ENCODE assay signal across 1 cellular context in the genomic region with DNA sequence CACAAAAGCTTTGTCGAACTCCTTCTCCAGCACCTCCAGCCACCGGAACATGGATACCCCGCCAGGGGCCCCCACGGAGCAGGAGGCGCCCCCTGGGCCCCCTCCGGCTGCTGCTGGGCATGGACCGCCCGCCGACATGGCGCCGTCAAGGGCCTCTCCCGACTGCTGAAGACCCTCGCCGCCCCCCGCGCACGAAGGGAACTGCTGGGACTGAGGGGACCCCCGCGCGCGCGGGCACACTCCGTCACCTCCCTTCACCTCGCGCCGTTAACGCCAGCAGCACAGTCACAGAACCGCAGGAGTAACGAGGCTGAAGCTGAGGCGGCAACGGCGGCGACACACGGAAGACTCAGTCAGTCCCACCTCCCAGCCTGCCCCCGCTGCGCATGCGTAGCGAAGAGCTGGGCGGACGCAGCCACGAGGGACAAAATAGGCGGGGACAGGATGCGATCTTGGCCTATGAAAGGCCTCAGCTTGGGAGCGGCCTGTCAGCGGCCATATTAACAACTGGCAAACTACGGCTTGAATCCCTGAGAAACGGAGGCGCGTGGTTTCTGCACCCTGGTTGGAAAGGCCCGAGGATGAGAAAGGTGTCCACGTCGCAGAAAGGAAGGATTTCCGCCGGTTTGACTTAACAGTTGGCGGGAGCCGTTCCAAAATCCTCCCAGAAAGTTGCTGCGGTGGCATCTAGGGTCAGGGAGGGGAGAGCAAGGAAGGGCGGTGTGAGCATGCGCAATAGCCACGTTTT.
A peak's percentile ranks its signal among the peaks of the same experiment; 100 is the strongest.
TF ChIP-seq lines count a peak whose summit lies in the region.

A gene (minus strand): TSS at position 361 of the 748 bp plus-strand sequence. CDS start 223 bp downstream, at position 138.

TF ChIP-seq in HepG2, 621 proteins besides CTCF, POLR2A, EP300 and RAD21 (continued from another document and continues in another):
- TF ChIP-seq, protein P1, sequence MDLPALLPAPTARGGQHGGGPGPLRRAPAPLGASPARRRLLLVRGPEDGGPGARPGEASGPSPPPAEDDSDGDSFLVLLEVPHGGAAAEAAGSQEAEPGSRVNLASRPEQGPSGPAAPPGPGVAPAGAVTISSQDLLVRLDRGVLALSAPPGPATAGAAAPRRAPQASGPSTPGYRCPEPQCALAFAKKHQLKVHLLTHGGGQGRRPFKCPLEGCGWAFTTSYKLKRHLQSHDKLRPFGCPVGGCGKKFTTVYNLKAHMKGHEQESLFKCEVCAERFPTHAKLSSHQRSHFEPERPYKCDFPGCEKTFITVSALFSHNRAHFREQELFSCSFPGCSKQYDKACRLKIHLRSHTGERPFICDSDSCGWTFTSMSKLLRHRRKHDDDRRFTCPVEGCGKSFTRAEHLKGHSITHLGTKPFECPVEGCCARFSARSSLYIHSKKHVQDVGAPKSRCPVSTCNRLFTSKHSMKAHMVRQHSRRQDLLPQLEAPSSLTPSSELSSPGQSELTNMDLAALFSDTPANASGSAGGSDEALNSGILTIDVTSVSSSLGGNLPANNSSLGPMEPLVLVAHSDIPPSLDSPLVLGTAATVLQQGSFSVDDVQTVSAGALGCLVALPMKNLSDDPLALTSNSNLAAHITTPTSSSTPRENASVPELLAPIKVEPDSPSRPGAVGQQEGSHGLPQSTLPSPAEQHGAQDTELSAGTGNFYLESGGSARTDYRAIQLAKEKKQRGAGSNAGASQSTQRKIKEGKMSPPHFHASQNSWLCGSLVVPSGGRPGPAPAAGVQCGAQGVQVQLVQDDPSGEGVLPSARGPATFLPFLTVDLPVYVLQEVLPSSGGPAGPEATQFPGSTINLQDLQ (CRISPR knock-in tag; IDR thresholded peaks at IDR 0.05): peak; percentile 60; the same call in 1 of the 2 replicates
- TF ChIP-seq ZNF335 (CRISPR knock-in tag; IDR thresholded peaks at IDR 0.05): peak; percentile 91; the same call in 1 of the 2 replicates
- peak; percentile 38; the same call in 1 of the 2 replicates for TF ChIP-seq FOSL2 (CRISPR knock-in tag; IDR thresholded peaks at IDR 0.05)
- peak; percentile 96 for TF ChIP-seq TAF1 (CRISPR knock-in tag; IDR thresholded peaks at IDR 0.05)
- TF ChIP-seq, protein P2, sequence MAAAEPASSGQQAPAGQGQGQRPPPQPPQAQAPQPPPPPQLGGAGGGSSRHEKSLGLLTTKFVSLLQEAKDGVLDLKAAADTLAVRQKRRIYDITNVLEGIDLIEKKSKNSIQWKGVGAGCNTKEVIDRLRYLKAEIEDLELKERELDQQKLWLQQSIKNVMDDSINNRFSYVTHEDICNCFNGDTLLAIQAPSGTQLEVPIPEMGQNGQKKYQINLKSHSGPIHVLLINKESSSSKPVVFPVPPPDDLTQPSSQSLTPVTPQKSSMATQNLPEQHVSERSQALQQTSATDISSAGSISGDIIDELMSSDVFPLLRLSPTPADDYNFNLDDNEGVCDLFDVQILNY (CRISPR knock-in tag; conservative IDR thresholded peaks at IDR 0.05): peak; percentile 41; the same call in 1 of the 2 replicates
- TF ChIP-seq, protein P3, sequence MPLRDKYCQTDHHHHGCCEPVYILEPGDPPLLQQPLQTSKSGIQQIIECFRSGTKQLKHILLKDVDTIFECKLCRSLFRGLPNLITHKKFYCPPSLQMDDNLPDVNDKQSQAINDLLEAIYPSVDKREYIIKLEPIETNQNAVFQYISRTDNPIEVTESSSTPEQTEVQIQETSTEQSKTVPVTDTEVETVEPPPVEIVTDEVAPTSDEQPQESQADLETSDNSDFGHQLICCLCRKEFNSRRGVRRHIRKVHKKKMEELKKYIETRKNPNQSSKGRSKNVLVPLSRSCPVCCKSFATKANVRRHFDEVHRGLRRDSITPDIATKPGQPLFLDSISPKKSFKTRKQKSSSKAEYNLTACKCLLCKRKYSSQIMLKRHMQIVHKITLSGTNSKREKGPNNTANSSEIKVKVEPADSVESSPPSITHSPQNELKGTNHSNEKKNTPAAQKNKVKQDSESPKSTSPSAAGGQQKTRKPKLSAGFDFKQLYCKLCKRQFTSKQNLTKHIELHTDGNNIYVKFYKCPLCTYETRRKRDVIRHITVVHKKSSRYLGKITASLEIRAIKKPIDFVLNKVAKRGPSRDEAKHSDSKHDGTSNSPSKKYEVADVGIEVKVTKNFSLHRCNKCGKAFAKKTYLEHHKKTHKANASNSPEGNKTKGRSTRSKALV (CRISPR knock-in tag; IDR thresholded peaks at IDR 0.05): peak; percentile 97
- no peak for TF ChIP-seq NPAS2 (CRISPR knock-in tag; IDR thresholded peaks at IDR 0.05; ENCODE audit: borderline replicate concordance)
- TF ChIP-seq HMGA1 (CRISPR knock-in tag; conservative IDR thresholded peaks at IDR 0.05): no peak
- TF ChIP-seq EED (CRISPR knock-in tag; IDR thresholded peaks at IDR 0.05): peak; percentile 94
- TF ChIP-seq GATA4 (IDR thresholded peaks at IDR 0.05; ENCODE audit: borderline replicate concordance, low read depth): 0 out of 2 replicates have a peak, but pooled peaks have one; percentile 44
- peak; percentile 70; the same call in 1 of the 2 replicates for TF ChIP-seq GPN1 (CRISPR knock-in tag; IDR thresholded peaks at IDR 0.05; ENCODE audit: borderline replicate concordance)
- peak; percentile 73 for TF ChIP-seq TEAD2 (CRISPR knock-in tag; IDR thresholded peaks at IDR 0.05)
- TF ChIP-seq ATRX (CRISPR knock-in tag; IDR thresholded peaks at IDR 0.05; ENCODE audit: borderline replicate concordance): no peak
- TF ChIP-seq, protein P4, sequence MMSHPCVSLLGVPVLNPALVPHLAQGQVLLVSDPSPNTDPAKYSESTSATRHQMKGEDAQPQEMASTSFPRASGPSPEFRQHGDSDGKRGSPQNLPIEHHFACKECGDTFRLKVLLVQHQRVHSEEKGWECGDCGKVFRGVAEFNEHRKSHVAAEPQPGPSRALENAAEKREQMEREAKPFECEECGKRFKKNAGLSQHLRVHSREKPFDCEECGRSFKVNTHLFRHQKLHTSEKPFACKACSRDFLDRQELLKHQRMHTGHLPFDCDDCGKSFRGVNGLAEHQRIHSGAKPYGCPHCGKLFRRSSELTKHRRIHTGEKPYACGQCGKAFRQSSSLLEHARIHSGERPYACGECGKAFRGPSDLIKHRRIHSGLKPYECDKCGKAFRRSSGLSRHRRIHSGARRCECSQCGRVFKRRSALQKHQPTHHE (CRISPR knock-in tag; IDR thresholded peaks at IDR 0.05; ENCODE audit: borderline replicate concordance): peak; percentile 98
- TF ChIP-seq ZNF432 (CRISPR knock-in tag; IDR thresholded peaks at IDR 0.05; ENCODE audit: borderline replicate concordance): no peak
- peak; percentile 95 for TF ChIP-seq ZBTB20 (CRISPR knock-in tag; IDR thresholded peaks at IDR 0.05; ENCODE audit: borderline replicate concordance, low read depth)
- no peak for TF ChIP-seq DPF2 (CRISPR knock-in tag; IDR thresholded peaks at IDR 0.05; ENCODE audit: borderline replicate concordance, low read depth)
- peak; percentile 74; the same call in 1 of the 2 replicates for TF ChIP-seq XBP1 (CRISPR knock-in tag; IDR thresholded peaks at IDR 0.05)
- TF ChIP-seq SSRP1 (CRISPR knock-in tag; IDR thresholded peaks at IDR 0.05): no peak
- 0 out of 2 replicates have a peak, but pooled peaks have one; percentile 51 for TF ChIP-seq CEBPG (CRISPR knock-in tag; IDR thresholded peaks at IDR 0.05)
- TF ChIP-seq ZNF441 (CRISPR knock-in tag; IDR thresholded peaks at IDR 0.05; ENCODE audit: borderline replicate concordance): peak; percentile 91
- TF ChIP-seq, protein P5, sequence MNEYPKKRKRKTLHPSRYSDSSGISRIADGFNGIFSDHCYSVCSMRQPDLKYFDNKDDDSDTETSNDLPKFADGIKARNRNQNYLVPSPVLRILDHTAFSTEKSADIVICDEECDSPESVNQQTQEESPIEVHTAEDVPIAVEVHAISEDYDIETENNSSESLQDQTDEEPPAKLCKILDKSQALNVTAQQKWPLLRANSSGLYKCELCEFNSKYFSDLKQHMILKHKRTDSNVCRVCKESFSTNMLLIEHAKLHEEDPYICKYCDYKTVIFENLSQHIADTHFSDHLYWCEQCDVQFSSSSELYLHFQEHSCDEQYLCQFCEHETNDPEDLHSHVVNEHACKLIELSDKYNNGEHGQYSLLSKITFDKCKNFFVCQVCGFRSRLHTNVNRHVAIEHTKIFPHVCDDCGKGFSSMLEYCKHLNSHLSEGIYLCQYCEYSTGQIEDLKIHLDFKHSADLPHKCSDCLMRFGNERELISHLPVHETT (CRISPR knock-in tag; conservative IDR thresholded peaks at IDR 0.05): peak; percentile 93
- no peak; the same call in 1 of the 2 replicates for TF ChIP-seq BHLHE40 (IDR thresholded peaks at IDR 0.05; ENCODE audit: low read length)
- peak; percentile 94 for TF ChIP-seq ZNF451 (CRISPR knock-in tag; IDR thresholded peaks at IDR 0.05)
- peak; percentile 88 for TF ChIP-seq MTF1 (CRISPR knock-in tag; IDR thresholded peaks at IDR 0.05)
- TF ChIP-seq ZNF766 (CRISPR knock-in tag; IDR thresholded peaks at IDR 0.05; ENCODE audit: borderline replicate concordance): peak; percentile 94; the same call in 1 of the 2 replicates
- peak; percentile 68 for TF ChIP-seq CBX5 (CRISPR knock-in tag; IDR thresholded peaks at IDR 0.05; ENCODE audit: borderline replicate concordance)
- TF ChIP-seq, protein P6, sequence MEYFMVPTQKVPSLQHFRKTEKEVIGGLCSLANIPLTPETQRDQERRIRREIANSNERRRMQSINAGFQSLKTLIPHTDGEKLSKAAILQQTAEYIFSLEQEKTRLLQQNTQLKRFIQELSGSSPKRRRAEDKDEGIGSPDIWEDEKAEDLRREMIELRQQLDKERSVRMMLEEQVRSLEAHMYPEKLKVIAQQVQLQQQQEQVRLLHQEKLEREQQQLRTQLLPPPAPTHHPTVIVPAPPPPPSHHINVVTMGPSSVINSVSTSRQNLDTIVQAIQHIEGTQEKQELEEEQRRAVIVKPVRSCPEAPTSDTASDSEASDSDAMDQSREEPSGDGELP (IDR thresholded peaks at IDR 0.05; ENCODE audit: borderline replicate concordance, low read depth): no peak
- TF ChIP-seq, protein P7, sequence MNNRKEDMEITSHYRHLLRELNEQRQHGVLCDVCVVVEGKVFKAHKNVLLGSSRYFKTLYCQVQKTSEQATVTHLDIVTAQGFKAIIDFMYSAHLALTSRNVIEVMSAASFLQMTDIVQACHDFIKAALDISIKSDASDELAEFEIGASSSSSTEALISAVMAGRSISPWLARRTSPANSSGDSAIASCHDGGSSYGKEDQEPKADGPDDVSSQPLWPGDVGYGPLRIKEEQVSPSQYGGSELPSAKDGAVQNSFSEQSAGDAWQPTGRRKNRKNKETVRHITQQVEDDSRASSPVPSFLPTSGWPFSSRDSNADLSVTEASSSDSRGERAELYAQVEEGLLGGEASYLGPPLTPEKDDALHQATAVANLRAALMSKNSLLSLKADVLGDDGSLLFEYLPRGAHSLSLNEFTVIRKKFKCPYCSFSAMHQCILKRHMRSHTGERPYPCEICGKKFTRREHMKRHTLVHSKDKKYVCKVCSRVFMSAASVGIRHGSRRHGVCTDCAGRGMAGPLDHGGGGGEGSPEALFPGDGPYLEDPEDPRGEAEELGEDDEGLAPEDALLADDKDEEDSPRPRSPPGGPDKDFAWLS (CRISPR knock-in tag; IDR thresholded peaks at IDR 0.05; ENCODE audit: borderline replicate concordance): peak; percentile 93
- peak; percentile 93 for TF ChIP-seq ZNF205 (CRISPR knock-in tag; IDR thresholded peaks at IDR 0.05)
- TF ChIP-seq, protein P8, sequence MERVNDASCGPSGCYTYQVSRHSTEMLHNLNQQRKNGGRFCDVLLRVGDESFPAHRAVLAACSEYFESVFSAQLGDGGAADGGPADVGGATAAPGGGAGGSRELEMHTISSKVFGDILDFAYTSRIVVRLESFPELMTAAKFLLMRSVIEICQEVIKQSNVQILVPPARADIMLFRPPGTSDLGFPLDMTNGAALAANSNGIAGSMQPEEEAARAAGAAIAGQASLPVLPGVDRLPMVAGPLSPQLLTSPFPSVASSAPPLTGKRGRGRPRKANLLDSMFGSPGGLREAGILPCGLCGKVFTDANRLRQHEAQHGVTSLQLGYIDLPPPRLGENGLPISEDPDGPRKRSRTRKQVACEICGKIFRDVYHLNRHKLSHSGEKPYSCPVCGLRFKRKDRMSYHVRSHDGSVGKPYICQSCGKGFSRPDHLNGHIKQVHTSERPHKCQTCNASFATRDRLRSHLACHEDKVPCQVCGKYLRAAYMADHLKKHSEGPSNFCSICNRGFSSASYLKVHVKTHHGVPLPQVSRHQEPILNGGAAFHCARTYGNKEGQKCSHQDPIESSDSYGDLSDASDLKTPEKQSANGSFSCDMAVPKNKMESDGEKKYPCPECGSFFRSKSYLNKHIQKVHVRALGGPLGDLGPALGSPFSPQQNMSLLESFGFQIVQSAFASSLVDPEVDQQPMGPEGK (CRISPR knock-in tag; IDR thresholded peaks at IDR 0.05): peak; percentile 99
- peak; percentile 98 for TF ChIP-seq ZSCAN31 (CRISPR knock-in tag; IDR thresholded peaks at IDR 0.05; ENCODE audit: low read depth)
- no peak for TF ChIP-seq JDP2 (CRISPR knock-in tag; IDR thresholded peaks at IDR 0.05; ENCODE audit: borderline replicate concordance)
- TF ChIP-seq, protein P9, sequence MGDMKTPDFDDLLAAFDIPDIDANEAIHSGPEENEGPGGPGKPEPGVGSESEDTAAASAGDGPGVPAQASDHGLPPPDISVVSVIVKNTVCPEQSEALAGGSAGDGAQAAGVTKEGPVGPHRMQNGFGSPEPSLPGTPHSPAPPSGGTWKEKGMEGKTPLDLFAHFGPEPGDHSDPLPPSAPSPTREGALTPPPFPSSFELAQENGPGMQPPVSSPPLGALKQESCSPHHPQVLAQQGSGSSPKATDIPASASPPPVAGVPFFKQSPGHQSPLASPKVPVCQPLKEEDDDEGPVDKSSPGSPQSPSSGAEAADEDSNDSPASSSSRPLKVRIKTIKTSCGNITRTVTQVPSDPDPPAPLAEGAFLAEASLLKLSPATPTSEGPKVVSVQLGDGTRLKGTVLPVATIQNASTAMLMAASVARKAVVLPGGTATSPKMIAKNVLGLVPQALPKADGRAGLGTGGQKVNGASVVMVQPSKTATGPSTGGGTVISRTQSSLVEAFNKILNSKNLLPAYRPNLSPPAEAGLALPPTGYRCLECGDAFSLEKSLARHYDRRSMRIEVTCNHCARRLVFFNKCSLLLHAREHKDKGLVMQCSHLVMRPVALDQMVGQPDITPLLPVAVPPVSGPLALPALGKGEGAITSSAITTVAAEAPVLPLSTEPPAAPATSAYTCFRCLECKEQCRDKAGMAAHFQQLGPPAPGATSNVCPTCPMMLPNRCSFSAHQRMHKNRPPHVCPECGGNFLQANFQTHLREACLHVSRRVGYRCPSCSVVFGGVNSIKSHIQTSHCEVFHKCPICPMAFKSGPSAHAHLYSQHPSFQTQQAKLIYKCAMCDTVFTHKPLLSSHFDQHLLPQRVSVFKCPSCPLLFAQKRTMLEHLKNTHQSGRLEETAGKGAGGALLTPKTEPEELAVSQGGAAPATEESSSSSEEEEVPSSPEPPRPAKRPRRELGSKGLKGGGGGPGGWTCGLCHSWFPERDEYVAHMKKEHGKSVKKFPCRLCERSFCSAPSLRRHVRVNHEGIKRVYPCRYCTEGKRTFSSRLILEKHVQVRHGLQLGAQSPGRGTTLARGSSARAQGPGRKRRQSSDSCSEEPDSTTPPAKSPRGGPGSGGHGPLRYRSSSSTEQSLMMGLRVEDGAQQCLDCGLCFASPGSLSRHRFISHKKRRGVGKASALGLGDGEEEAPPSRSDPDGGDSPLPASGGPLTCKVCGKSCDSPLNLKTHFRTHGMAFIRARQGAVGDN (CRISPR knock-in tag; IDR thresholded peaks at IDR 0.05): peak; percentile 99
- peak; percentile 82 for TF ChIP-seq NAIF1 (CRISPR knock-in tag; IDR thresholded peaks at IDR 0.05; ENCODE audit: borderline replicate concordance)
- TF ChIP-seq SRSF4 (IDR thresholded peaks at IDR 0.05; ENCODE audit: low read depth, low read length, poor library complexity, severe bottlenecking): no peak
- TF ChIP-seq, protein P10, sequence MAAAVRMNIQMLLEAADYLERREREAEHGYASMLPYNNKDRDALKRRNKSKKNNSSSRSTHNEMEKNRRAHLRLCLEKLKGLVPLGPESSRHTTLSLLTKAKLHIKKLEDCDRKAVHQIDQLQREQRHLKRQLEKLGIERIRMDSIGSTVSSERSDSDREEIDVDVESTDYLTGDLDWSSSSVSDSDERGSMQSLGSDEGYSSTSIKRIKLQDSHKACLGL (CRISPR knock-in tag; IDR thresholded peaks at IDR 0.05): peak; percentile 98
- no peak for TF ChIP-seq SP1 (IDR thresholded peaks at IDR 0.05)
- peak; percentile 88 for TF ChIP-seq SP1 (CRISPR knock-in tag; IDR thresholded peaks at IDR 0.05)
- TF ChIP-seq ZNF790 (CRISPR knock-in tag; IDR thresholded peaks at IDR 0.05; ENCODE audit: borderline replicate concordance): peak; percentile 93; the same call in 1 of the 2 replicates
